Comparison of ENCODE assay signal across 22 cellular contexts in genomic region chr9:130385257-130385656, GRCh38. TPM values are rescaled to one million over a fixed set of nuclear protein-coding genes. Genes with fewer than 3 reads are reported as not detected.
"Had no signal": no experiment of that assay in that cellular context is flagged by ENCODE, and none has a peak within 500 bp of the region (broad histone marks: within the 10 kb centered on the region; RNA-seq: fewer than 3 reads in every experiment).

No MANE protein-coding gene starts in this region.

- H3K27ac ChIP-seq: coronary artery, dorsolateral prefrontal cortex, esophagus muscularis mucosa, foreskin keratinocyte, gastroesophageal sphincter, heart left ventricle, hepatocyte, left lung, lower lobe of right lung had no signal

- H3K27me3 ChIP-seq: dorsolateral prefrontal cortex, esophagus muscularis mucosa, gastroesophageal sphincter, heart left ventricle, hepatocyte, left lung had no signal

- H3K4me1 ChIP-seq: esophagus muscularis mucosa, foreskin keratinocyte, gastroesophageal sphincter, heart left ventricle, left lung, lower lobe of right lung had no signal

- H3K36me3 ChIP-seq: left lung, lower lobe of right lung had no signal

- H3K4me2 ChIP-seq: hepatocyte had no signal

- H3K4me3 ChIP-seq: coronary artery, dorsolateral prefrontal cortex, esophagus muscularis mucosa, gastroesophageal sphincter, heart left ventricle, hepatocyte, left lung, lower lobe of right lung had no signal

- H3K9me3 ChIP-seq: esophagus muscularis mucosa, gastroesophageal sphincter, heart left ventricle, left lung, lower lobe of right lung had no signal

- H2AFZ ChIP-seq: hepatocyte had no signal

- DNase-seq: dermis blood vessel endothelial cell; dorsolateral prefrontal cortex; effector CD4-positive, alpha-beta T cell; effector memory CD4-positive, alpha-beta T cell; foreskin keratinocyte; heart left ventricle; hypothalamus; immature natural killer cell; islet precursor cell; left cardiac atrium; left lung; left ventricle myocardium superior; lower lobe of right lung; mesenchymal stem cell; midbrain had no signal

- FAIRE-seq: colon, endothelial cell of umbilical vein, frontal cortex had no signal

- ATAC-seq: foreskin keratinocyte, gastroesophageal sphincter, heart left ventricle, left cardiac atrium, left lung, left ventricle myocardium superior, lower lobe of right lung had no signal

RNA-seq across cellular contexts. Expression of gene ASS1, which starts 59.5 kb away (rescaled TPM):
- polyA plus RNA-seq: immature natural killer cell had no signal
